Comparison of ENCODE assay signal across 18 cellular contexts in genomic region chr6:121934461-121934860, GRCh38.
DNase-seq lines count a peak whose midpoint lies in the region; ATAC-seq, FAIRE-seq and TF ChIP-seq lines count a peak whose summit lies in the region.
"Had no signal": no experiment of that assay in that cellular context is flagged by ENCODE, and none has a peak within 500 bp of the region (broad histone marks: within the 10 kb centered on the region; RNA-seq: fewer than 3 reads in every experiment).

No MANE protein-coding gene starts in this region.

- no peak overlapping the region for H2AK9ac ChIP-seq in IMR-90 (replicated peaks; ENCODE audit: low read depth, low read length, poor library complexity)

- H2BK20ac ChIP-seq in IMR-90 (ENCODE audit: low read depth, low read length) (peak overlapping the region; percentile 78), H1 (ENCODE audit: low read length) (no peak overlapping the region)

- H3K23me2 ChIP-seq in H1 (ENCODE audit: low read depth, low read length): no peaks in the 10 kb centered on the region

- in situ Hi-C loops in IMR-90 (cut with MboI; ENCODE audit: low sequenced_read_pairs): no loop called here

- CTCF ChIA-PET in IMR-90 (lab: Yijun Ruan, JAX) (no interaction called here), H1 (lab: Charles Lee; ENCODE audit: partially characterized antibody) (no interaction called here)

- TF ChIP-seq CTCF in IMR-90 (conservative IDR thresholded peaks at IDR 0.05; ENCODE audit: low read depth, low read length) (no peak), H1 (IDR thresholded peaks at IDR 0.05; ENCODE audit: control extremely low read depth in 1 of 3, insufficient read depth in 1 of 3, low read depth in 1 of 3, low read length in 3 of 3) (no peak), smooth muscle cell (IDR thresholded peaks at IDR 0.05; ENCODE audit: borderline replicate concordance, insufficient read depth, poor library complexity, severe bottlenecking) (no peak)

- H2BK12ac ChIP-seq in H1 (ENCODE audit: low read depth, low read length): no peak overlapping the region

- no peaks in the 10 kb centered on the region for H3K79me2 ChIP-seq in H1 (ENCODE audit: control insufficient read depth in 1 of 2, insufficient read depth in 2 of 2, low read length in 2 of 2)
- H3K79me2 ChIP-seq in smooth muscle cell (ENCODE audit: low read depth): no peaks in the 10 kb centered on the region

- H3K9ac ChIP-seq in IMR-90 (ENCODE audit: low read depth, low read length): no peak overlapping the region
- no peak overlapping the region for H3K9ac ChIP-seq in H1 (replicated peaks in 1 of 4; ENCODE audit: extremely low read depth in 1 of 4, low read depth in 3 of 4, low read length in 3 of 4)
- H3K9ac ChIP-seq in smooth muscle cell (ENCODE audit: low read depth): no peak overlapping the region
- H3K9ac ChIP-seq: BLaER1, KMS-11 had no signal

- intact Hi-C loops in IMR-90 (cut with micrococcal nuclease): no loop called here

- H3K27me3 ChIP-seq in IMR-90 (ENCODE audit: control insufficient read depth, insufficient read depth, low read length) (no peaks in the 10 kb centered on the region), H1 (replicated peaks in 1 of 4; ENCODE audit: control insufficient read depth in 3 of 4, extremely low read depth in 1 of 4, insufficient read depth in 3 of 4, low read length in 3 of 4) (no peaks in the 10 kb centered on the region), smooth muscle cell (ENCODE audit: low read depth) (no peaks in the 10 kb centered on the region)
- H3K27me3 ChIP-seq: BLaER1 had no signal

- H3K18ac ChIP-seq in IMR-90 (ENCODE audit: low read depth, low read length) (no peak overlapping the region), H1 (ENCODE audit: extremely low read depth, low read length) (no peak overlapping the region)

- H3K14ac ChIP-seq in IMR-90 (replicated peaks; ENCODE audit: low read depth, low read length) (no peak overlapping the region), H1 (ENCODE audit: insufficient read length) (no peak overlapping the region)

- H3K36me3 ChIP-seq in IMR-90 (ENCODE audit: control insufficient read depth, insufficient read depth, low read length): no peaks in the 10 kb centered on the region
- no peaks in the 10 kb centered on the region for H3K36me3 ChIP-seq in H1 (ENCODE audit: control insufficient read depth in 2 of 4, insufficient read depth in 4 of 4, low read length in 3 of 4)
- H3K36me3 ChIP-seq in smooth muscle cell (ENCODE audit: low read depth): no peaks in the 10 kb centered on the region
- H3K36me3 ChIP-seq: BLaER1 had no signal

- H2BK120ac ChIP-seq in IMR-90 (ENCODE audit: low read depth, low read length) (no peak overlapping the region), H1 (replicated peaks; ENCODE audit: low read depth, low read length) (peak overlapping the region; percentile 54)

- H3K4me1 ChIP-seq in IMR-90 (ENCODE audit: control insufficient read depth, insufficient read depth, low read length) (peaks cover 3% of the 10 kb centered on the region), H1 (replicated peaks in 1 of 4; ENCODE audit: control insufficient read depth in 3 of 4, insufficient read depth in 4 of 4, low read length in 3 of 4) (peaks cover 4 to 12% (median 7%) of the 10 kb centered on the region in 4 experiments; a peak in 6 of 7 replicates), smooth muscle cell (ENCODE audit: low read depth) (peaks cover 34% of the 10 kb centered on the region)

- FAIRE-seq in G401.6 (lab: Jason Lieb, UNC) (peak; percentile 97), H1 (lab: Jason Lieb, UNC) (no peak)
- FAIRE-seq: A204.1, GM12892, GM18507, H54, HTR-8/SVneo had no signal

- H4K8ac ChIP-seq in IMR-90 (ENCODE audit: low read depth in 2 of 2, low read length in 2 of 2) (no peak overlapping the region), H1 (ENCODE audit: extremely low read depth, insufficient read depth, low read length) (no peak overlapping the region)

- no peak overlapping the region for H3K4me3 ChIP-seq in IMR-90 (ENCODE audit: insufficient read depth, low read depth, low read length)
- H3K4me3 ChIP-seq in H1 (ENCODE audit: extremely low read depth in 1 of 4, insufficient read depth in 2 of 4, low read depth in 3 of 4, low read length in 4 of 4): no peak overlapping the region
- no peak overlapping the region for H3K4me3 ChIP-seq in smooth muscle cell
- H3K4me3 ChIP-seq: BLaER1 had no signal

- TF ChIP-seq POLR2A in IMR-90 (IDR thresholded peaks at IDR 0.05; ENCODE audit: low read depth, low read length) (no peak), H1 (IDR thresholded peaks at IDR 0.05; ENCODE audit: control extremely low read depth in 1 of 2, low read depth in 2 of 2, low read length in 2 of 2) (no peak)

- no peak for TF ChIP-seq EP300 in H1 (IDR thresholded peaks at IDR 0.05; ENCODE audit: borderline replicate concordance in 1 of 2, low read depth in 2 of 2, low read length in 2 of 2)

- no peak overlapping the region for H3K56ac ChIP-seq in IMR-90 (ENCODE audit: extremely low read depth, insufficient read depth, low read length)
- H3K56ac ChIP-seq in H1 (replicated peaks; ENCODE audit: insufficient read length, low read depth, low read length): no peak overlapping the region

- H3K79me1 ChIP-seq in IMR-90 (ENCODE audit: low read depth in 1 of 2, low read length in 2 of 2) (no peaks in the 10 kb centered on the region), H1 (ENCODE audit: low read depth, low read length) (no peaks in the 10 kb centered on the region)

- TF ChIP-seq RAD21 in IMR-90 (IDR thresholded peaks at IDR 0.05; ENCODE audit: low read length) (no peak), H1 (IDR thresholded peaks at IDR 0.05 in 1 of 2, conservative IDR thresholded peaks at IDR 0.05 in 1 of 2; ENCODE audit: low read depth in 2 of 2, low read length in 2 of 2) (no peak)

- no peaks in the 10 kb centered on the region for H3K9me1 ChIP-seq in IMR-90 (ENCODE audit: insufficient read depth, low read length)

- no peak overlapping the region for H3K27ac ChIP-seq in IMR-90 (ENCODE audit: insufficient read depth, low read length)
- no peak overlapping the region for H3K27ac ChIP-seq in H1 (ENCODE audit: low read depth, low read length)
- peak overlapping the region; percentile 81 for H3K27ac ChIP-seq in smooth muscle cell (ENCODE audit: low read depth)
- H3K27ac ChIP-seq: BLaER1, KMS-11 had no signal

- H3K4me2 ChIP-seq in IMR-90 (ENCODE audit: low read depth, low read length) (no peak overlapping the region), H1 (ENCODE audit: insufficient read depth in 1 of 2, low read depth in 2 of 2, low read length in 2 of 2) (no peak overlapping the region), smooth muscle cell (peak overlapping the region; percentile 82)
- H3K4me2 ChIP-seq: BLaER1, KMS-11 had no signal

- no peak for ATAC-seq in IMR-90 (ENCODE audit: low read depth)
- no peak for ATAC-seq in GM18873 (IDR thresholded peaks at IDR 0.05; ENCODE audit: low FRiP score, unreplicated experiment)
- no peak for ATAC-seq in GM19324 (IDR thresholded peaks at IDR 0.05; ENCODE audit: low FRiP score, unreplicated experiment)

- H4K5ac ChIP-seq in IMR-90 (ENCODE audit: low read depth, low read length) (no peak overlapping the region), H1 (ENCODE audit: insufficient read length, low read depth, low read length) (no peak overlapping the region)

- no peak overlapping the region for H2AFZ ChIP-seq in IMR-90 (replicated peaks; ENCODE audit: low read length, poor library complexity)
- no peak overlapping the region for H2AFZ ChIP-seq in H1 (ENCODE audit: low read length)
- no peak overlapping the region for H2AFZ ChIP-seq in smooth muscle cell (ENCODE audit: low read depth)

- H3F3A ChIP-seq in smooth muscle cell (ENCODE audit: low read depth): peaks cover 13% of the 10 kb centered on the region

- H4K20me1 ChIP-seq in IMR-90 (ENCODE audit: insufficient read depth, low read length): no peaks in the 10 kb centered on the region
- H4K20me1 ChIP-seq in H1 (replicated peaks in 1 of 2; ENCODE audit: control insufficient read depth in 1 of 2, insufficient read depth in 2 of 2, low read length in 2 of 2): no peaks in the 10 kb centered on the region
- H4K20me1 ChIP-seq in smooth muscle cell (ENCODE audit: low read depth): no peaks in the 10 kb centered on the region
- H4K20me1 ChIP-seq: BLaER1 had no signal

- no peak overlapping the region for H2BK15ac ChIP-seq in IMR-90 (ENCODE audit: low read depth, low read length)
- no peak overlapping the region for H2BK15ac ChIP-seq in H1 (ENCODE audit: low read length)

- H2AK5ac ChIP-seq in IMR-90 (ENCODE audit: low read depth, low read length) (no peak overlapping the region), H1 (ENCODE audit: low read depth, low read length) (no peak overlapping the region)

- H3K4ac ChIP-seq in IMR-90 (ENCODE audit: low read depth, low read length) (no peak overlapping the region), H1 (replicated peaks; ENCODE audit: insufficient read length, low read depth, low read length) (no peak overlapping the region)

- dilution Hi-C loops in IMR-90 (cut with HindIII; ENCODE audit: low sequenced_read_pairs, unreplicated experiment): no loop called here

- H2BK5ac ChIP-seq in IMR-90 (ENCODE audit: low read depth, low read length, poor library complexity, severe bottlenecking): no peak overlapping the region
- no peak overlapping the region for H2BK5ac ChIP-seq in H1 (ENCODE audit: low read depth, low read length)

- WGBS in IMR-90 (ENCODE audit: extremely low coverage in 2 of 2, insufficient read length in 1 of 2), 2 experiments: no CpG with 5 or more reads among the region's 2 CpGs
- 85% methylated on average over 2 of the region's 2 CpGs; no CpG with 5 or more reads in 1 of the 2 experiments for WGBS in H1 (ENCODE audit: extremely low coverage in 1 of 2, insufficient coverage in 1 of 2, insufficient read length in 1 of 2, insufficient replicate concordance in 2 of 2, low coverage in 1 of 2, low lambda C conversion rate in 2 of 2, missing lambda C conversion rate in 1 of 2), 2 experiments
- WGBS in smooth muscle cell (ENCODE audit: low lambda C conversion rate): 22% methylated on average over 2 of the region's 2 CpGs

- H3K9me3 ChIP-seq in IMR-90 (ENCODE audit: control insufficient read depth, insufficient read depth, low read length): no peaks in the 10 kb centered on the region
- H3K9me3 ChIP-seq in H1 (ENCODE audit: insufficient read depth in 2 of 2, low read depth in 1 of 2, low read length in 1 of 2): no peaks in the 10 kb centered on the region
- peaks cover 7% of the 10 kb centered on the region for H3K9me3 ChIP-seq in smooth muscle cell (replicated peaks; ENCODE audit: low read depth)
- H3K9me3 ChIP-seq: BLaER1 had no signal

- DNase-seq in IMR-90 (no peak), H1 (ENCODE audit: low read depth in 1 of 2, low spot score in 2 of 2) (no peak), smooth muscle cell (lab: John Stamatoyannopoulos, UW; ENCODE audit: unreplicated experiment) (no peak), nucleus accumbens (lab: John Stamatoyannopoulos, UW) (no peak)
- DNase-seq: CD4-positive, alpha-beta memory T cell; DMS79 treated with DMSO at 0.1 percent for 48 hours; HCEC 1CT; HFFc6 had no signal

- H3K23ac ChIP-seq in IMR-90 (ENCODE audit: low read depth, low read length) (no peak overlapping the region), H1 (ENCODE audit: insufficient read length) (no peak overlapping the region)

- H4K91ac ChIP-seq in IMR-90 (ENCODE audit: insufficient read depth, low read depth, low read length): no peak overlapping the region
- H4K91ac ChIP-seq in H1 (replicated peaks; ENCODE audit: insufficient read length, low read length): no peak overlapping the region

- no TSS peak for BruUV-seq in IMR-90 (replicated peaks; lab: Mats Ljungman, UMichigan)

- POLR2A ChIA-PET in IMR-90 (lab: Charles Lee; ENCODE audit: unreplicated experiment): interaction anchor here (0.6 kb wide), 1 partner anchor 17 kb away, joined by 9 read pairs; no protein-coding TSS in a partner anchor
- POLR2A ChIA-PET in H1 (lab: Charles Lee; ENCODE audit: partially characterized antibody): no interaction called here
